4 cellular contexts compared by ENCODE assay signal in genomic region chr15:78683599-78683998, GRCh38. TPM values are rescaled to one million over a fixed set of nuclear protein-coding genes. Genes with fewer than 3 reads are reported as not detected.
"Had no signal": no experiment of that assay in that cellular context is flagged by ENCODE, and none has a peak within 500 bp of the region (broad histone marks: within the 10 kb centered on the region; RNA-seq: fewer than 3 reads in every experiment).

No MANE protein-coding gene starts in this region.

RNA-seq across cellular contexts. Expression of gene CHRNB4, which starts 42.6 kb away (rescaled TPM):
- total RNA-seq: M059J, PC-3, Peyer's patch, Right ventricle myocardium inferior had no signal
